In the genomic region with DNA sequence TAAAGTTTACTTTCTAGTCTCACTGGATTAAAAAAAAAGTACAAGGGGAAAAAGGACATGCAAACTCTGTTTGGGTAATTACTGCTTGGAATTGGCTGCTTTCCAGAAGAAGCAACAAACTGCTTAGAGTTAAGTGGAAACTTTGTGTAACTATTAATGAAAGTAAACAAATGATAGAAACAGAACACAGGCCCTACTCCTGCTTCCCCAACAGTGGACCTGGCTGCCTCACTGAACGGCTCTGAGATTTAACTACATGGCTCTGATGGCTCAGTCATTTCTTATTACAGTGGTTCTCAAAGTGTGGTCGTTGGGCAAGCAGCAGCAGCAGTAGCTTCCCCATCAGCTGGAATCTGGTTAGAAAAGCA, we compare ENCODE assay signal across 10 cellular contexts.
DNase-seq lines count a peak whose midpoint lies in the region; ATAC-seq and TF ChIP-seq lines count a peak whose summit lies in the region.
"Had no signal": no experiment of that assay in that cellular context is flagged by ENCODE, and none has a peak within 500 bp of the region (broad histone marks: within the 10 kb centered on the region; RNA-seq: fewer than 3 reads in every experiment).

No MANE protein-coding gene starts in this region.

- peaks cover 16 to 31% of the 10 kb centered on the region in 2 experiments for H3K4me1 ChIP-seq in HCT116 (ENCODE audit: control insufficient read depth in 1 of 2, insufficient read depth in 2 of 2, low read length in 2 of 2)

- H3K79me2 ChIP-seq in HCT116 (ENCODE audit: insufficient read depth, low read length): no peaks in the 10 kb centered on the region

- POLR2A ChIA-PET in HCT116 (lab: Charles Lee): no interaction called here

- peak; percentile 7 for DNase-seq in EH (ENCODE audit: low read depth)
- DNase-seq in HCT116 (ENCODE audit: low read depth, low spot score): no peak
- peak; percentile 33 for DNase-seq in NCI-H748 treated with DMSO at 0.1 percent for 48 hours (lab: John Stamatoyannopoulos, UW)
- DNase-seq in left lobe of liver (ENCODE audit: low spot score): no peak
- DNase-seq in SKM-1 (lab: John Stamatoyannopoulos, UW; ENCODE audit: unreplicated experiment): no peak
- no peak for DNase-seq in activated naive CD8-positive, alpha-beta T cell treated with anti-CD3 and anti-CD28 coated beads for 36 hours
- no peak for DNase-seq in natural killer cell treated with Interleukin-12 subunit alpha and Interleukin-12 subunit beta and Interleukin-15 and Interleukin-18, amount 100 ng/mL, for 72 hours (ENCODE audit: low spot score)
- DNase-seq in UCSD-AML1 (lab: John Stamatoyannopoulos, UW; ENCODE audit: unreplicated experiment): no peak
- DNase-seq: DMS79 treated with DMSO at 0.1 percent for 48 hours, transverse colon had no signal

- intact Hi-C loops in HCT116 (cut with micrococcal nuclease): no loop called here

- BruUV-seq in HCT116 (replicated peaks; lab: Mats Ljungman, UMichigan): no TSS peak

- no peak overlapping the region for H3K4me3 ChIP-seq in HCT116 (replicated peaks in 1 of 2; ENCODE audit: low read depth in 1 of 2, low read length in 2 of 2)
- H3K4me3 ChIP-seq: transverse colon had no signal

- H3K4me3 Mint-ChIP-seq in activated naive CD8-positive, alpha-beta T cell treated with anti-CD3 and anti-CD28 coated beads for 36 hours: no peak overlapping the region
- H3K4me3 Mint-ChIP-seq in natural killer cell treated with Interleukin-12 subunit alpha and Interleukin-12 subunit beta and Interleukin-15 and Interleukin-18, amount 100 ng/mL, for 72 hours: no peak overlapping the region

- no peak overlapping the region for H3K27ac Mint-ChIP-seq in activated naive CD8-positive, alpha-beta T cell treated with anti-CD3 and anti-CD28 coated beads for 36 hours
- H3K27ac Mint-ChIP-seq in natural killer cell treated with Interleukin-12 subunit alpha and Interleukin-12 subunit beta and Interleukin-15 and Interleukin-18, amount 100 ng/mL, for 72 hours: no peak overlapping the region

- H3K27ac ChIP-seq in HCT116 (ENCODE audit: low read depth, low read length): peak overlapping the region; percentile 54

- ATAC-seq in HCT116 (no peak), left lobe of liver (peak; percentile 90)
- no peak for ATAC-seq in natural killer cell treated with Interleukin-12 subunit alpha and Interleukin-12 subunit beta and Interleukin-15 and Interleukin-18, amount 100 ng/mL, for 72 hours

- peaks cover 0 to 2% of the 10 kb centered on the region in 2 experiments; a peak in 1 of 4 replicates for H3K9me3 ChIP-seq in HCT116 (ENCODE audit: control insufficient read depth in 1 of 2, insufficient read depth in 1 of 2, low read depth in 1 of 2, low read length in 2 of 2)
- H3K9me3 ChIP-seq: transverse colon had no signal

- no peaks in the 10 kb centered on the region for H3K4me1 Mint-ChIP-seq in activated naive CD8-positive, alpha-beta T cell treated with anti-CD3 and anti-CD28 coated beads for 36 hours
- peaks cover 6 to 10% of the 10 kb centered on the region in 2 donors for H3K4me1 Mint-ChIP-seq in natural killer cell treated with Interleukin-12 subunit alpha and Interleukin-12 subunit beta and Interleukin-15 and Interleukin-18, amount 100 ng/mL, for 72 hours (ENCODE audit: low read depth in 2 of 2)

- H3K36me3 Mint-ChIP-seq in activated naive CD8-positive, alpha-beta T cell treated with anti-CD3 and anti-CD28 coated beads for 36 hours: peaks cover 21% of the 10 kb centered on the region
- peaks cover 11% of the 10 kb centered on the region for H3K36me3 Mint-ChIP-seq in natural killer cell treated with Interleukin-12 subunit alpha and Interleukin-12 subunit beta and Interleukin-15 and Interleukin-18, amount 100 ng/mL, for 72 hours

- H3K4me2 ChIP-seq in HCT116 (ENCODE audit: low read length): peak overlapping the region; percentile 21

- TF ChIP-seq POLR2A in HCT116 (IDR thresholded peaks at IDR 0.05; ENCODE audit: borderline replicate concordance, extremely low read depth, insufficient read depth, insufficient read length): no peak

- H2AFZ ChIP-seq in HCT116 (ENCODE audit: low read depth, low read length, poor library complexity, severe bottlenecking): no peak overlapping the region

- no peaks in the 10 kb centered on the region for H3K9me2 ChIP-seq in HCT116 (ENCODE audit: insufficient read depth)

- no peaks in the 10 kb centered on the region for H3K27me3 ChIP-seq in HCT116 (ENCODE audit: insufficient read depth, low read length)
- H3K27me3 ChIP-seq: transverse colon had no signal

- CTCF ChIA-PET in HCT116 (lab: Charles Lee): no interaction called here

- RAD21 ChIA-PET in HCT116 (lab: Charles Lee; ENCODE audit: low non-redundant PET in 1 of 2, low total read pairs in 2 of 2, uncharacterized antibody in 2 of 2, unreplicated experiment in 2 of 2): no interaction called here

- no peaks in the 10 kb centered on the region for H3K27me3 Mint-ChIP-seq in activated naive CD8-positive, alpha-beta T cell treated with anti-CD3 and anti-CD28 coated beads for 36 hours
- no peaks in the 10 kb centered on the region for H3K27me3 Mint-ChIP-seq in natural killer cell treated with Interleukin-12 subunit alpha and Interleukin-12 subunit beta and Interleukin-15 and Interleukin-18, amount 100 ng/mL, for 72 hours

- H4K20me1 ChIP-seq in HCT116 (ENCODE audit: insufficient read depth): no peaks in the 10 kb centered on the region

- H3K9ac ChIP-seq in HCT116 (ENCODE audit: low read length): no peak overlapping the region

- H3K9me3 Mint-ChIP-seq in activated naive CD8-positive, alpha-beta T cell treated with anti-CD3 and anti-CD28 coated beads for 36 hours: no peaks in the 10 kb centered on the region
- H3K9me3 Mint-ChIP-seq in natural killer cell treated with Interleukin-12 subunit alpha and Interleukin-12 subunit beta and Interleukin-15 and Interleukin-18, amount 100 ng/mL, for 72 hours: no peaks in the 10 kb centered on the region

- H3K36me3 ChIP-seq in HCT116 (ENCODE audit: control insufficient read depth in 1 of 2, insufficient read depth in 2 of 2, low read length in 2 of 2): peaks cover 0 to 5% of the 10 kb centered on the region in 2 experiments; a peak in 1 of 4 replicates
- H3K36me3 ChIP-seq: transverse colon had no signal

- no peak for TF ChIP-seq CTCF in HCT116 (IDR thresholded peaks at IDR 0.05 in 2 of 3, conservative IDR thresholded peaks at IDR 0.05 in 1 of 3; ENCODE audit: borderline replicate concordance in 1 of 3, insufficient read depth in 1 of 3, low read depth in 2 of 3, low read length in 2 of 3)

- TF ChIP-seq RAD21 in HCT116 (IDR thresholded peaks at IDR 0.05; ENCODE audit: low read depth): no peak

TF ChIP-seq in HCT116, 20 proteins besides CTCF, POLR2A, EP300 and RAD21:
- 0 out of 2 replicates have a peak, but pooled peaks have one; percentile 2 for TF ChIP-seq JUND (IDR thresholded peaks at IDR 0.05)
- no peak for TF ChIP-seq ZFX (IDR thresholded peaks at IDR 0.05)
TF ChIP-seq in HCT116: peak in this region for 1.

Comparison
In these comparisons a context has a peak if more than half of its experiments do, and no peak if none do; other contexts are left out.
1. DNase-seq: peak in EH (single experiment) and NCI-H748 treated with DMSO at 0.1 percent for 48 hours (single experiment); none in HCT116 (single experiment), left lobe of liver (single experiment), SKM-1 (single experiment), activated naive CD8-positive, alpha-beta T cell treated with anti-CD3 and anti-CD28 coated beads for 36 hours (single experiment), natural killer cell treated with Interleukin-12 subunit alpha and Interleukin-12 subunit beta and Interleukin-15 and Interleukin-18, amount 100 ng/mL, for 72 hours (single experiment) and UCSD-AML1 (single experiment).